16 cellular contexts compared by ENCODE assay signal in the genomic region with DNA sequence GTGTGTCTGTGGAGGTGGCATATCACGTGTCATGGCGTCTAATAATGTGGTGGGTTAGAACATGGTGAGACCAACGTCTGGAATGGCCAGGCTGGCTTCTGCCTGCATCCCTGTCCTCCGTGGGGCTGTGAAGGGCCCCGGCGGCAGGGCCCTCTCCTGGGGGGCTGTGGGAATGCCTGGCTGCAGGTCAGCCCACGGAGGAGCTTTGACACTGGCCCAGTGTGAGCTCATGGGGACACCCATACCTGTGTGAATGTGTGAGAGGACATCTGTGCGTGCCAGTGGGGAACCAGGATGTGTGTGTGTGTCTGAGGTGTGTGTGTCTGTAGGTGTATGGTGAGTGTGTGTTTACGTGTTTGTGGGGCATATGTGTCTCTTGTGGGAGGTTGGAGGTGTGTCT.
DNase-seq lines count a peak whose midpoint lies in the region; ATAC-seq, FAIRE-seq and TF ChIP-seq lines count a peak whose summit lies in the region.
"Had no signal": no experiment of that assay in that cellular context is flagged by ENCODE, and none has a peak within 500 bp of the region (broad histone marks: within the 10 kb centered on the region; RNA-seq: fewer than 3 reads in every experiment).

No MANE protein-coding gene starts in this region.

- no peak for TF ChIP-seq RAD21 in SK-N-SH (IDR thresholded peaks at IDR 0.05; ENCODE audit: low read length)

- H3K27me3 Mint-ChIP-seq in H9 (ENCODE audit: low read depth) (peaks cover 6% of the 10 kb centered on the region), endodermal cell (ENCODE audit: insufficient read depth) (peaks cover 5% of the 10 kb centered on the region)

- H2AK5ac ChIP-seq in H9 (ENCODE audit: insufficient read length, low read length), result no peak overlapping the region
- peak overlapping the region; percentile 20 for H2AK5ac ChIP-seq in neuronal stem cell (ENCODE audit: low read depth, low read length)

- H2BK15ac ChIP-seq in H9 (ENCODE audit: low read depth, low read length) (no peak overlapping the region), neuronal stem cell (ENCODE audit: low read length) (peak overlapping the region; percentile 62)

- H3K36me3 Mint-ChIP-seq in H9 (ENCODE audit: insufficient read depth in 1 of 3, low read depth in 3 of 3) (no peaks in the 10 kb centered on the region), endodermal cell (ENCODE audit: low read depth) (no peaks in the 10 kb centered on the region)
- H3K36me3 Mint-ChIP-seq: CD8-positive, alpha-beta memory T cell had no signal

- no peaks in the 10 kb centered on the region for H3K9me3 Mint-ChIP-seq in H9
- no peaks in the 10 kb centered on the region for H3K9me3 Mint-ChIP-seq in endodermal cell
- H3K9me3 Mint-ChIP-seq: CD8-positive, alpha-beta memory T cell had no signal

- H4K91ac ChIP-seq in H9 (ENCODE audit: insufficient read length, low read depth, low read length) (no peak overlapping the region), neuronal stem cell (ENCODE audit: low read depth, low read length, poor library complexity) (no peak overlapping the region)

- H3K56ac ChIP-seq in H9 (ENCODE audit: insufficient read length, low read depth, low read length), result no peak overlapping the region

- DNase-seq in H9 (peak; percentile 17), endodermal cell (peak; percentile 35), neuronal stem cell (ENCODE audit: low spot score) (no peak), frontal cortex (ENCODE audit: low spot score in 2 of 2) (no peak), SK-N-SH (no peak)
- DNase-seq in activated naive CD4-positive, alpha-beta T cell treated with Interleukin-2 at 50 U/mL for 16 hours, result no peak
- DNase-seq: BE2C; Caco-2; CD8-positive, alpha-beta memory T cell; GM23248; H7; KBM-7 had no signal

- no peak overlapping the region for H3T11ph ChIP-seq in H9 (ENCODE audit: low read length)

- H3K14ac ChIP-seq in H9 (ENCODE audit: insufficient read depth, low read length) (no peak overlapping the region), neuronal stem cell (ENCODE audit: low read length) (no peak overlapping the region)

- peak overlapping the region; percentile 34; the same call in 1 of the 2 replicates for H3K4me2 ChIP-seq in BLaER1
- H3K4me2 ChIP-seq in H9 (ENCODE audit: insufficient read depth, insufficient read length, low read length), result no peak overlapping the region
- no peak overlapping the region for H3K4me2 ChIP-seq in neuronal stem cell (ENCODE audit: insufficient read depth, low read length, poor library complexity, severe bottlenecking)
- no peak overlapping the region for H3K4me2 ChIP-seq in SK-N-SH

- H3K79me2 ChIP-seq in H9 (ENCODE audit: insufficient read depth, low read length) (no peaks in the 10 kb centered on the region), SK-N-SH (ENCODE audit: insufficient read depth) (no peaks in the 10 kb centered on the region)

- H2BK12ac ChIP-seq in H9 (ENCODE audit: insufficient read length, low read depth, low read length), result no peak overlapping the region
- H2BK12ac ChIP-seq in neuronal stem cell (ENCODE audit: low read length), result peak overlapping the region; percentile 14

- H3K4ac ChIP-seq in H9 (ENCODE audit: low read depth, low read length) (no peak overlapping the region), neuronal stem cell (ENCODE audit: low read length) (no peak overlapping the region)

- no peak overlapping the region for H3K4me3 Mint-ChIP-seq in H9
- no peak overlapping the region for H3K4me3 Mint-ChIP-seq in endodermal cell
- H3K4me3 Mint-ChIP-seq: CD8-positive, alpha-beta memory T cell had no signal

- no peaks in the 10 kb centered on the region for H3F3A ChIP-seq in SK-N-SH (replicated peaks; ENCODE audit: insufficient read depth)

- POLR2A ChIA-PET in SK-N-SH (lab: Yijun Ruan, JAX), result no interaction called here

- TF ChIP-seq CTCF in H9 (conservative IDR thresholded peaks at IDR 0.05) (no peak), endodermal cell (conservative IDR thresholded peaks at IDR 0.05) (no peak), SK-N-SH (IDR thresholded peaks at IDR 0.05) (no peak)

- H3K9ac ChIP-seq in BLaER1 (no peak overlapping the region), H9 (ENCODE audit: extremely low read depth, insufficient read length, low read length) (no peak overlapping the region), endodermal cell (ENCODE audit: extremely low read depth, low read length, poor library complexity, severe bottlenecking) (no peak overlapping the region), neuronal stem cell (ENCODE audit: low read depth, low read length, poor library complexity) (no peak overlapping the region), SK-N-SH (no peak overlapping the region)
- H3K9ac ChIP-seq: GM23248 had no signal

- ATAC-seq in HG03442 (IDR thresholded peaks at IDR 0.05; ENCODE audit: unreplicated experiment), result no peak

- H3K27ac ChIP-seq in BLaER1, result no peak overlapping the region
- H3K27ac ChIP-seq in H9 (ENCODE audit: insufficient read length, low read depth, low read length), result no peak overlapping the region
- no peak overlapping the region for H3K27ac ChIP-seq in endodermal cell (ENCODE audit: low read depth, low read length)
- H3K27ac ChIP-seq in neuronal stem cell (replicated peaks; ENCODE audit: low read length), result no peak overlapping the region
- no peak overlapping the region for H3K27ac ChIP-seq in SK-N-SH (ENCODE audit: low read depth in 2 of 2, low read length in 1 of 2)
- H3K27ac ChIP-seq: GM23248, HL-60 had no signal

- H4K8ac ChIP-seq in H9 (replicated peaks; ENCODE audit: insufficient read length, low read depth, low read length) (no peak overlapping the region), neuronal stem cell (ENCODE audit: low read depth, low read length) (no peak overlapping the region)

- H3K4me1 Mint-ChIP-seq in H9 (peaks cover 0 to 4% of the 10 kb centered on the region in 2 experiments; a peak in 2 of 4 replicates), endodermal cell (no peaks in the 10 kb centered on the region)
- H3K4me1 Mint-ChIP-seq: CD8-positive, alpha-beta memory T cell had no signal

- H3K27me3 ChIP-seq in BLaER1, result peaks cover 16% of the 10 kb centered on the region
- H3K27me3 ChIP-seq in H9 (ENCODE audit: insufficient read depth, low read length), result no peaks in the 10 kb centered on the region
- H3K27me3 ChIP-seq in endodermal cell (ENCODE audit: control insufficient read depth, insufficient read depth, low read length, poor library complexity, severe bottlenecking), result no peaks in the 10 kb centered on the region
- no peaks in the 10 kb centered on the region for H3K27me3 ChIP-seq in neuronal stem cell (ENCODE audit: control insufficient read depth in 3 of 3, insufficient read depth in 3 of 3, low read depth in 1 of 3, low read length in 3 of 3)
- no peaks in the 10 kb centered on the region for H3K27me3 ChIP-seq in SK-N-SH (ENCODE audit: insufficient read depth)
- H3K27me3 ChIP-seq: BE2C had no signal

- H2BK5ac ChIP-seq in H9 (ENCODE audit: insufficient read length, low read length) (no peak overlapping the region), neuronal stem cell (ENCODE audit: low read length) (no peak overlapping the region)

- no peaks in the 10 kb centered on the region for H3K23me2 ChIP-seq in H9 (ENCODE audit: insufficient read length, low read depth, low read length, poor library complexity, severe bottlenecking)

- H2AFZ ChIP-seq in H9 (ENCODE audit: low read length) (no peak overlapping the region), neuronal stem cell (ENCODE audit: low read length) (no peak overlapping the region), SK-N-SH (ENCODE audit: low read depth) (no peak overlapping the region)
- H2AFZ ChIP-seq: GM23248 had no signal

- H2BK20ac ChIP-seq in H9 (ENCODE audit: low read depth, low read length, poor library complexity, severe bottlenecking), result no peak overlapping the region

- no peaks in the 10 kb centered on the region for H4K20me1 ChIP-seq in BLaER1
- no peaks in the 10 kb centered on the region for H4K20me1 ChIP-seq in H9 (ENCODE audit: control insufficient read depth, insufficient read depth, insufficient read length)
- H4K20me1 ChIP-seq in SK-N-SH (ENCODE audit: insufficient read depth), result no peaks in the 10 kb centered on the region

- H2BK120ac ChIP-seq in H9 (ENCODE audit: low read depth, low read length, poor library complexity, severe bottlenecking) (no peak overlapping the region), neuronal stem cell (ENCODE audit: low read depth, low read length) (no peak overlapping the region)

- no peak overlapping the region for H4K5ac ChIP-seq in H9 (ENCODE audit: insufficient read length, low read depth, low read length)

- no peak for TF ChIP-seq EP300 in SK-N-SH (IDR thresholded peaks at IDR 0.05; ENCODE audit: borderline replicate concordance in 1 of 2, low read depth in 1 of 2, low read length in 1 of 2)

- CTCF ChIA-PET in SK-N-SH (lab: Yijun Ruan, JAX), result no interaction called here

- H3K23ac ChIP-seq in H9 (ENCODE audit: insufficient read length, low read depth, low read length) (no peak overlapping the region), neuronal stem cell (ENCODE audit: low read depth, low read length, poor library complexity) (no peak overlapping the region)

- H3K4me1 ChIP-seq in BLaER1 (peaks cover 62% of the 10 kb centered on the region), H9 (ENCODE audit: insufficient read depth, low read length) (no peaks in the 10 kb centered on the region), endodermal cell (ENCODE audit: control insufficient read depth, insufficient read depth, low read length) (no peaks in the 10 kb centered on the region), neuronal stem cell (ENCODE audit: control insufficient read depth in 2 of 2, insufficient read depth in 1 of 2, low read depth in 1 of 2, low read length in 2 of 2) (peaks cover 2% of the 10 kb centered on the region in 2 donors), SK-N-SH (ENCODE audit: control insufficient read depth in 1 of 2, insufficient read depth in 2 of 2, low read depth in 1 of 2, low read length in 1 of 2) (no peaks in the 10 kb centered on the region)
- H3K4me1 ChIP-seq: BE2C, Caco-2 had no signal

- H3K27ac Mint-ChIP-seq in H9 (no peak overlapping the region), endodermal cell (no peak overlapping the region)
- H3K27ac Mint-ChIP-seq: CD8-positive, alpha-beta memory T cell had no signal

- H3K9me3 ChIP-seq in BLaER1 (no peaks in the 10 kb centered on the region), H9 (ENCODE audit: control insufficient read depth, low read depth, low read length) (no peaks in the 10 kb centered on the region), endodermal cell (ENCODE audit: control insufficient read depth, low read length) (no peaks in the 10 kb centered on the region), neuronal stem cell (replicated peaks in 1 of 2; ENCODE audit: control insufficient read depth in 2 of 2, insufficient read depth in 1 of 2, low read depth in 1 of 2, low read length in 2 of 2) (no peaks in the 10 kb centered on the region), SK-N-SH (no peaks in the 10 kb centered on the region)
- H3K9me3 ChIP-seq: BE2C, Caco-2 had no signal

- H3K79me1 ChIP-seq in H9 (ENCODE audit: insufficient read depth, low read depth, low read length, poor library complexity, severe bottlenecking) (no peaks in the 10 kb centered on the region), neuronal stem cell (ENCODE audit: low read depth, low read length) (peaks cover 3% of the 10 kb centered on the region)

- H3K18ac ChIP-seq in H9 (ENCODE audit: insufficient read length, low read depth, low read length) (no peak overlapping the region), neuronal stem cell (ENCODE audit: low read length) (no peak overlapping the region)

- WGBS in H9 (ENCODE audit: extremely low coverage, insufficient read length, low lambda C conversion rate), result no CpG with 5 or more reads among the region's 9 CpGs
- WGBS in endodermal cell (ENCODE audit: insufficient coverage in 1 of 2, insufficient read length in 1 of 2), 2 experiments, result 89 to 100% methylated on average over 4 to 9 of the region's 9 CpGs
- 100% methylated on average over 1 of the region's 9 CpGs; no CpG with 5 or more reads in 1 of the 2 donors for WGBS in neuronal stem cell (ENCODE audit: extremely low coverage in 2 of 2, insufficient read length in 2 of 2, insufficient replicate concordance in 1 of 2), 2 donors
- WGBS in SK-N-SH (ENCODE audit: low lambda C conversion rate), result 40% methylated on average over 6 of the region's 9 CpGs

- no peak for FAIRE-seq in frontal cortex (lab: Jason Lieb, UNC)
- FAIRE-seq: A204.1 had no signal

- H3K36me3 ChIP-seq in BLaER1 (no peaks in the 10 kb centered on the region), endodermal cell (ENCODE audit: control insufficient read depth, insufficient read depth, low read length) (no peaks in the 10 kb centered on the region), neuronal stem cell (replicated peaks in 1 of 2; ENCODE audit: control insufficient read depth in 2 of 2, insufficient read depth in 2 of 2, low read length in 2 of 2) (peaks cover 0 to 2% of the 10 kb centered on the region in 2 donors), SK-N-SH (replicated peaks in 1 of 2; ENCODE audit: control insufficient read depth in 1 of 2, insufficient read depth in 2 of 2, low read length in 1 of 2) (no peaks in the 10 kb centered on the region)
- H3K36me3 ChIP-seq: BE2C had no signal

- no peak overlapping the region for H3K4me3 ChIP-seq in BLaER1
- H3K4me3 ChIP-seq in endodermal cell (ENCODE audit: low read length), result no peak overlapping the region
- peak overlapping the region in 1 of 2 donors; percentile 1 for H3K4me3 ChIP-seq in neuronal stem cell (ENCODE audit: low read length in 2 of 2)
- no peak overlapping the region for H3K4me3 ChIP-seq in SK-N-SH (ENCODE audit: low read depth in 2 of 2, low read length in 1 of 2)
- H3K4me3 ChIP-seq: GM23248 had no signal

- H3K9me2 ChIP-seq in SK-N-SH, result no peaks in the 10 kb centered on the region

Comparison
In these comparisons a context has a peak if more than half of its experiments do, and no peak if none do; other contexts are left out.
1. DNase-seq: peak in H9 (single experiment) and endodermal cell (single experiment); none in neuronal stem cell (single experiment), frontal cortex (0 of 2), activated naive CD4-positive, alpha-beta T cell treated with Interleukin-2 at 50 U/mL for 16 hours (single experiment) and SK-N-SH (single experiment).